11 cellular contexts compared by ENCODE assay signal in genomic region chr16:2775317-2775716, GRCh38. TPM values are rescaled to one million over a fixed set of nuclear protein-coding genes. Genes with fewer than 3 reads are reported as not detected.
DNase-seq lines count a peak whose midpoint lies in the region; ATAC-seq and TF ChIP-seq lines count a peak whose summit lies in the region.
"Had no signal": no experiment of that assay in that cellular context is flagged by ENCODE, and none has a peak within 500 bp of the region (broad histone marks: within the 10 kb centered on the region; RNA-seq: fewer than 3 reads in every experiment).

No MANE protein-coding gene starts in this region.

- H3K9me3 Mint-ChIP-seq in naive thymus-derived CD4-positive, alpha-beta T cell = peaks cover 0 to 2% (median 0%) of the 10 kb centered on the region in 11 donors

- H3K27ac Mint-ChIP-seq in naive thymus-derived CD4-positive, alpha-beta T cell = peak overlapping the region in 5 of 9 donors; percentile 22 to 99 (median 93)

- H3K27me3 Mint-ChIP-seq in naive thymus-derived CD4-positive, alpha-beta T cell = no peaks in the 10 kb centered on the region

- BruUV-seq in HCT116 (replicated peaks; lab: Mats Ljungman, UMichigan) = no TSS peak

- peaks cover 65% of the 10 kb centered on the region for H4K20me1 ChIP-seq in BLaER1
- no peaks in the 10 kb centered on the region for H4K20me1 ChIP-seq in HCT116 (ENCODE audit: insufficient read depth)

- DNase-seq in HCT116 (ENCODE audit: low read depth, low spot score) = no peak
- DNase-seq in adipocyte (ENCODE audit: low read depth) = no peak
- DNase-seq in naive thymus-derived CD4-positive, alpha-beta T cell = peak in 1 of 9 donors; percentile 9
- no peak for DNase-seq in stimulated activated CD4-positive, alpha-beta T cell treated with anti-CD3 and anti-CD28 coated beads, Interleukin-1b, Interleukin-23, amount 100 ng/mL, for 48 hours
- no peak for DNase-seq in NCI-H748 (lab: John Stamatoyannopoulos, UW; ENCODE audit: unreplicated experiment)
- no peak for DNase-seq in effector CD4-positive, alpha-beta T cell

- intact Hi-C loops in HCT116 (cut with micrococcal nuclease) = no loop called here
- intact Hi-C loops in naive thymus-derived CD4-positive, alpha-beta T cell (cut with micrococcal nuclease) = loop anchor here (5.0 to 10.0 kb wide), 5 partner anchors 92 to 618 kb away; partner anchors contain the start of genes FLYWCH2 (in 1 of the 2), RNPS1 (in 1 of the 2), TRAF7 (in 1 of the 2) and ZNF213 (in 1 of the 2)

- RAD21 ChIA-PET in HCT116 (lab: Charles Lee; ENCODE audit: low non-redundant PET in 1 of 2, low total read pairs in 2 of 2, uncharacterized antibody in 2 of 2, unreplicated experiment in 2 of 2) = no interaction called here

- TF ChIP-seq POLR2A in HCT116 (IDR thresholded peaks at IDR 0.05; ENCODE audit: borderline replicate concordance, extremely low read depth, insufficient read depth, insufficient read length) = no peak

- ATAC-seq in HCT116 = no peak
- no peak for ATAC-seq in naive thymus-derived CD4-positive, alpha-beta T cell
- no peak for ATAC-seq in HG03045 (IDR thresholded peaks at IDR 0.05; ENCODE audit: unreplicated experiment)
- ATAC-seq: esophagus mucosa had no signal

- peak overlapping the region; percentile 64 to 97 (median 94) for H3K4me3 Mint-ChIP-seq in naive thymus-derived CD4-positive, alpha-beta T cell

- H3K36me3 Mint-ChIP-seq in naive thymus-derived CD4-positive, alpha-beta T cell = peaks cover 4 to 18% (median 11%) of the 10 kb centered on the region in 5 donors

- no peak for TF ChIP-seq RAD21 in HCT116 (IDR thresholded peaks at IDR 0.05; ENCODE audit: low read depth)

- CTCF ChIA-PET in HCT116 (lab: Charles Lee) = no interaction called here
- CTCF ChIA-PET in naive thymus-derived CD4-positive, alpha-beta T cell (lab: Charles Lee) = no interaction called here

- H3K9me3 ChIP-seq in BLaER1 (no peaks in the 10 kb centered on the region), HCT116 (ENCODE audit: control insufficient read depth in 1 of 2, insufficient read depth in 1 of 2, low read depth in 1 of 2, low read length in 2 of 2) (no peaks in the 10 kb centered on the region), adipocyte (ENCODE audit: control insufficient read depth, low read length) (no peaks in the 10 kb centered on the region)
- no peaks in the 10 kb centered on the region for H3K9me3 ChIP-seq in naive thymus-derived CD4-positive, alpha-beta T cell (ENCODE audit: control insufficient read depth in 2 of 3, low read length in 3 of 3)

- H3K27me3 ChIP-seq in BLaER1 (no peaks in the 10 kb centered on the region), HCT116 (ENCODE audit: insufficient read depth, low read length) (no peaks in the 10 kb centered on the region), adipocyte (replicated peaks; ENCODE audit: control insufficient read depth, insufficient read depth, low read length) (no peaks in the 10 kb centered on the region)
- H3K27me3 ChIP-seq in naive thymus-derived CD4-positive, alpha-beta T cell (ENCODE audit: control insufficient read depth in 2 of 2, insufficient read depth in 2 of 2, low read length in 2 of 2) = no peaks in the 10 kb centered on the region

- 0 out of 2 replicates have a peak overlapping the region, but pooled peaks have one; percentile 99 for H3K4me3 ChIP-seq in BLaER1
- no peak overlapping the region; a peak in 1 of 4 replicates for H3K4me3 ChIP-seq in HCT116 (replicated peaks in 1 of 2; ENCODE audit: low read depth in 1 of 2, low read length in 2 of 2)
- peak overlapping the region; percentile 93 for H3K4me3 ChIP-seq in adipocyte (ENCODE audit: low read length)
- no peak overlapping the region for H3K4me3 ChIP-seq in naive thymus-derived CD4-positive, alpha-beta T cell (ENCODE audit: low read length)

- peaks cover 43% of the 10 kb centered on the region for H3K4me1 ChIP-seq in BLaER1
- H3K4me1 ChIP-seq in HCT116 (ENCODE audit: control insufficient read depth in 1 of 2, insufficient read depth in 2 of 2, low read length in 2 of 2) = peaks cover 11 to 36% of the 10 kb centered on the region in 2 experiments
- peaks cover 39% of the 10 kb centered on the region for H3K4me1 ChIP-seq in adipocyte (ENCODE audit: control insufficient read depth, insufficient read depth, low read length)
- peaks cover 19 to 24% of the 10 kb centered on the region in 2 donors for H3K4me1 ChIP-seq in naive thymus-derived CD4-positive, alpha-beta T cell (ENCODE audit: control insufficient read depth in 2 of 2, insufficient read depth in 2 of 2, low read length in 2 of 2)

- peak overlapping the region; percentile 100; the same call in 1 of the 2 replicates for H3K27ac ChIP-seq in BLaER1
- H3K27ac ChIP-seq in HCT116 (ENCODE audit: low read depth, low read length) = no peak overlapping the region
- H3K27ac ChIP-seq in naive thymus-derived CD4-positive, alpha-beta T cell (ENCODE audit: low read depth, low read length) = peak overlapping the region; percentile 5

- peaks cover 65% of the 10 kb centered on the region for H3K79me2 ChIP-seq in HCT116 (ENCODE audit: insufficient read depth, low read length)

- H3K9ac ChIP-seq in BLaER1 (peak overlapping the region; percentile 100), HCT116 (ENCODE audit: low read length) (peak overlapping the region; percentile 91; the same call in 1 of the 2 replicates), adipocyte (ENCODE audit: low read length) (peak overlapping the region; percentile 88)

- peaks cover 53% of the 10 kb centered on the region for H3K36me3 ChIP-seq in BLaER1
- peaks cover 15 to 35% of the 10 kb centered on the region in 2 experiments for H3K36me3 ChIP-seq in HCT116 (ENCODE audit: control insufficient read depth in 1 of 2, insufficient read depth in 2 of 2, low read length in 2 of 2)
- H3K36me3 ChIP-seq in adipocyte (ENCODE audit: control insufficient read depth, insufficient read depth, low read length, severe bottlenecking) = peaks cover 44% of the 10 kb centered on the region
- peaks cover 11 to 57% (median 11%) of the 10 kb centered on the region in 3 experiments for H3K36me3 ChIP-seq in naive thymus-derived CD4-positive, alpha-beta T cell (ENCODE audit: control insufficient read depth in 2 of 3, insufficient read depth in 3 of 3, low read length in 3 of 3)

- H3K4me2 ChIP-seq in BLaER1 (peak overlapping the region; percentile 92), HCT116 (ENCODE audit: low read length) (peak overlapping the region; percentile 78)

- H3K9me2 ChIP-seq in HCT116 (ENCODE audit: insufficient read depth) = no peaks in the 10 kb centered on the region

- POLR2A ChIA-PET in HCT116 (lab: Charles Lee) = interaction anchor here (1.0 kb wide), 1 partner anchor 11 kb away, joined by 3 read pairs; no protein-coding TSS in a partner anchor
- POLR2A ChIA-PET in naive thymus-derived CD4-positive, alpha-beta T cell (lab: Charles Lee) = interaction anchor here (1.3 to 3.9 kb wide), 3 partner anchors 8 to 23 kb away, joined by 3 to 50 read pairs (median 5); partner anchors contain the start of gene SRRM2

- H2AFZ ChIP-seq in HCT116 (ENCODE audit: low read depth, low read length, poor library complexity, severe bottlenecking) = no peak overlapping the region

- H3K4me1 Mint-ChIP-seq in naive thymus-derived CD4-positive, alpha-beta T cell = peaks cover 20 to 57% (median 35%) of the 10 kb centered on the region in 7 donors

- TF ChIP-seq CTCF in HCT116 (IDR thresholded peaks at IDR 0.05 in 2 of 3, conservative IDR thresholded peaks at IDR 0.05 in 1 of 3; ENCODE audit: borderline replicate concordance in 1 of 3, insufficient read depth in 1 of 3, low read depth in 2 of 3, low read length in 2 of 3) = no peak

TF ChIP-seq in HCT116, 20 proteins besides CTCF, POLR2A, EP300 and RAD21 (continues in another document):
- no peak for TF ChIP-seq FOSL1 (IDR thresholded peaks at IDR 0.05; ENCODE audit: low read depth)
- TF ChIP-seq CBX3 (IDR thresholded peaks at IDR 0.05; ENCODE audit: low read depth) = no peak
- TF ChIP-seq TCF7L2 (IDR thresholded peaks at IDR 0.05; ENCODE audit: borderline replicate concordance, extremely low read depth, insufficient read depth, insufficient read length) = no peak
- no peak for TF ChIP-seq SP1 (IDR thresholded peaks at IDR 0.05; ENCODE audit: low read depth)
- TF ChIP-seq SRF (IDR thresholded peaks at IDR 0.05; ENCODE audit: low read depth) = no peak
- TF ChIP-seq CEBPB (IDR thresholded peaks at IDR 0.05; ENCODE audit: low read depth) = no peak
- TF ChIP-seq ELF1 (IDR thresholded peaks at IDR 0.05; ENCODE audit: borderline replicate concordance, low read depth) = no peak
- no peak for TF ChIP-seq ZFX (IDR thresholded peaks at IDR 0.05)

RNA-seq across cellular contexts. Expression of gene ELOB, which starts 1.8 kb away (rescaled TPM):
- total RNA-seq in HCT116 (2021; ENCODE audit: unreplicated experiment) = 239 TPM
- polyA plus RNA-seq in HCT116 (2012) = 345 and 434 TPM in 2 replicates
- 100 to 1,000 TPM in 2 of 5 experiments, 10 to 100 TPM in 3; 65.3 to 242 (median 99.3) TPM for total RNA-seq in naive thymus-derived CD4-positive, alpha-beta T cell
- 100 to 1,000 TPM; 136 to 252 TPM for polyA plus RNA-seq in naive thymus-derived CD4-positive, alpha-beta T cell

RNA-seq across cellular contexts. Expression of gene PRSS33, which starts 12.0 kb away (rescaled TPM):
- total RNA-seq in HCT116 (2021; ENCODE audit: unreplicated experiment) = not detected
- polyA plus RNA-seq in HCT116 (2012) = 0.08 and 0.09 TPM in 2 replicates
- total RNA-seq in naive thymus-derived CD4-positive, alpha-beta T cell = under 1 TPM in 1 of 5 experiments, not detected in 4; 0.19 TPM
- polyA plus RNA-seq in naive thymus-derived CD4-positive, alpha-beta T cell = not detected
- total RNA-seq: esophagus mucosa, liver, subcutaneous adipose tissue had no signal
- polyA plus RNA-seq: liver had no signal

RNA-seq across cellular contexts. Expression of gene SRRM2, which starts 22.9 kb away (rescaled TPM):
- total RNA-seq in HCT116 (2021; ENCODE audit: unreplicated experiment) = 541 TPM
- polyA plus RNA-seq in HCT116 (2012) = 558 and 559 TPM in 2 replicates
- 1,000 to 10,000 TPM in 4 of 5 experiments, 100 to 1,000 TPM in 1; 590 to 1,259 (median 1,020) TPM for total RNA-seq in naive thymus-derived CD4-positive, alpha-beta T cell
- polyA plus RNA-seq in naive thymus-derived CD4-positive, alpha-beta T cell = 100 to 1,000 TPM in 1 of 2 donors, 10 to 100 TPM in 1; 52.1 to 119 TPM

RNA-seq across cellular contexts. Expression of gene PRSS41, which starts 23.0 kb away (rescaled TPM):
- not detected for total RNA-seq in HCT116 (2021; ENCODE audit: unreplicated experiment)
- not detected in 2 replicates for polyA plus RNA-seq in HCT116 (2012)
- total RNA-seq in naive thymus-derived CD4-positive, alpha-beta T cell = not detected
- not detected for polyA plus RNA-seq in naive thymus-derived CD4-positive, alpha-beta T cell
- total RNA-seq: esophagus mucosa, liver, subcutaneous adipose tissue had no signal
- polyA plus RNA-seq: liver had no signal

RNA-seq across cellular contexts. Expression of gene PRSS21, which starts 41.7 kb away (rescaled TPM):
- total RNA-seq in HCT116 (2021; ENCODE audit: unreplicated experiment) = 0.39 TPM
- not detected in 2 replicates for polyA plus RNA-seq in HCT116 (2012)
- total RNA-seq in naive thymus-derived CD4-positive, alpha-beta T cell = 1 to 10 TPM in 4 of 5 experiments, not detected in 1; 1.1 to 7.9 (median 1.4) TPM
- 10 to 100 TPM in 1 of 2 donors, 1 to 10 TPM in 1; 1.9 to 11.2 TPM for polyA plus RNA-seq in naive thymus-derived CD4-positive, alpha-beta T cell

Comparison
In these comparisons a context has a peak if more than half of its experiments do, and no peak if none do; other contexts are left out.
1. H3K4me3 ChIP-seq: peak in BLaER1 (single experiment) and adipocyte (single experiment); none in HCT116 (0 of 2) and naive thymus-derived CD4-positive, alpha-beta T cell (single experiment).
2. Peak in every context shown above with its lines, with median percentiles within 50 percentile points of each other: H3K9ac ChIP-seq.